10 cellular contexts compared by ENCODE assay signal in genomic region chr5:112691758-112692157, GRCh38. TPM values are rescaled to one million over a fixed set of nuclear protein-coding genes. Genes with fewer than 3 reads are reported as not detected.
DNase-seq lines count a peak whose midpoint lies in the region; ATAC-seq lines count a peak whose summit lies in the region.
"Had no signal": no experiment of that assay in that cellular context is flagged by ENCODE, and none has a peak within 500 bp of the region (broad histone marks: within the 10 kb centered on the region; RNA-seq: fewer than 3 reads in every experiment).

No MANE protein-coding gene starts in this region.

- H3K4ac ChIP-seq in mesendoderm (ENCODE audit: low read depth, low read length): no peak overlapping the region

- no peak overlapping the region for H3K4me2 ChIP-seq in mesendoderm (ENCODE audit: low read length)

- no peak overlapping the region for H3K27ac ChIP-seq in mesendoderm (ENCODE audit: low read depth, low read length)

- H3K23ac ChIP-seq in mesendoderm (ENCODE audit: low read length): no peak overlapping the region

- no peak overlapping the region for H2BK15ac ChIP-seq in mesendoderm (replicated peaks; ENCODE audit: low read depth)

- peaks cover 8% of the 10 kb centered on the region for H3K4me1 Mint-ChIP-seq in activated CD4-positive, alpha-beta memory T cell treated with anti-CD3 and anti-CD28 coated beads, Interleukin-2, amount 10 ng/mL, durations not matched to agents 7 days and 5 days

- H3K27me3 Mint-ChIP-seq in activated CD4-positive, alpha-beta memory T cell treated with anti-CD3 and anti-CD28 coated beads, Interleukin-2, amount 10 ng/mL, durations not matched to agents 7 days and 5 days: peaks cover 48% of the 10 kb centered on the region

- no peak overlapping the region for H2AK5ac ChIP-seq in mesendoderm (ENCODE audit: low read length)

- H3K27me3 ChIP-seq in mesendoderm (ENCODE audit: insufficient read depth, low read length, poor library complexity): no peaks in the 10 kb centered on the region

- H3K4me3 Mint-ChIP-seq in activated CD4-positive, alpha-beta memory T cell treated with anti-CD3 and anti-CD28 coated beads, Interleukin-2, amount 10 ng/mL, durations not matched to agents 7 days and 5 days: no peak overlapping the region

- no peak overlapping the region for H3K9ac ChIP-seq in mesendoderm (ENCODE audit: low read length)

- POLR2A ChIA-PET in activated CD4-positive, alpha-beta memory T cell treated with anti-CD3 and anti-CD28 coated beads, Interleukin-2, amount 10 ng/mL, durations not matched to agents 7 days and 5 days (lab: Charles Lee): no interaction called here

- H3K27ac Mint-ChIP-seq in activated CD4-positive, alpha-beta memory T cell treated with anti-CD3 and anti-CD28 coated beads, Interleukin-2, amount 10 ng/mL, durations not matched to agents 7 days and 5 days: no peak overlapping the region

- no peak overlapping the region for H3K4me3 ChIP-seq in Jurkat, Clone E6-1 (ENCODE audit: low read length)
- no peak overlapping the region for H3K4me3 ChIP-seq in mesendoderm (ENCODE audit: low read length)

- DNase-seq in NCI-H2029 (lab: John Stamatoyannopoulos, UW) (peak; percentile 23), NCI-H2029 treated with DMSO at 0.1 percent for 48 hours (lab: John Stamatoyannopoulos, UW) (no peak), mesendoderm (peak; percentile 71), NCI-H1092 (lab: John Stamatoyannopoulos, UW) (no peak), AG08395 (ENCODE audit: low spot score) (no peak)
- peak; percentile 69 for DNase-seq in Jurkat, Clone E6-1 (ENCODE audit: low read depth, low spot score)
- DNase-seq in activated CD4-positive, alpha-beta memory T cell treated with anti-CD3 and anti-CD28 coated beads, Interleukin-2, amount 10 ng/mL, durations not matched to agents 7 days and 5 days: peak; percentile 27
- DNase-seq: NCI-H2171 treated with DMSO at 0.1 percent for 48 hours; stimulated activated CD4-positive, alpha-beta T cell treated with anti-CD3 and anti-CD28 coated beads, Interleukin-2, amount 100 ng/mL, for 24 hours had no signal

- no peaks in the 10 kb centered on the region for H3K9me3 Mint-ChIP-seq in activated CD4-positive, alpha-beta memory T cell treated with anti-CD3 and anti-CD28 coated beads, Interleukin-2, amount 10 ng/mL, durations not matched to agents 7 days and 5 days

- H2BK120ac ChIP-seq in mesendoderm (ENCODE audit: low read depth, low read length): no peak overlapping the region

- H3K36me3 Mint-ChIP-seq in activated CD4-positive, alpha-beta memory T cell treated with anti-CD3 and anti-CD28 coated beads, Interleukin-2, amount 10 ng/mL, durations not matched to agents 7 days and 5 days (ENCODE audit: low read depth): no peaks in the 10 kb centered on the region

- no peak overlapping the region for H3K56ac ChIP-seq in mesendoderm (ENCODE audit: low read length)

- no peak overlapping the region for H4K5ac ChIP-seq in mesendoderm (ENCODE audit: low read length)

- no peak overlapping the region for H3K18ac ChIP-seq in mesendoderm (ENCODE audit: low read length)

- no peaks in the 10 kb centered on the region for H3K36me3 ChIP-seq in mesendoderm (ENCODE audit: control insufficient read depth, insufficient read depth, low read length)

- CTCF ChIA-PET in activated CD4-positive, alpha-beta memory T cell treated with anti-CD3 and anti-CD28 coated beads, Interleukin-2, amount 10 ng/mL, durations not matched to agents 7 days and 5 days (lab: Charles Lee): interaction anchor here (0.7 to 5.1 kb wide), 8 partner anchors 8 to 287 kb away, joined by 3 to 43 read pairs (median 4); partner anchors contain the start of gene DCP2

- no peak overlapping the region for H2BK5ac ChIP-seq in mesendoderm (ENCODE audit: low read length)

- H3K79me2 ChIP-seq in mesendoderm (ENCODE audit: control insufficient read depth, insufficient read depth, low read length): no peaks in the 10 kb centered on the region

- H3K79me1 ChIP-seq in mesendoderm (ENCODE audit: low read length): no peaks in the 10 kb centered on the region

- WGBS in mesendoderm (ENCODE audit: extremely low coverage, insufficient coverage, low lambda C conversion rate): no CpG with 5 or more reads among the region's 3 CpGs

- peaks cover 3% of the 10 kb centered on the region for H3K4me1 ChIP-seq in mesendoderm (ENCODE audit: control insufficient read depth, low read depth, low read length)

- no peak overlapping the region for H4K8ac ChIP-seq in mesendoderm (ENCODE audit: low read depth, low read length)

- no peak for ATAC-seq in GM21390 (IDR thresholded peaks at IDR 0.05; ENCODE audit: unreplicated experiment)

RNA-seq across cellular contexts. Expression of gene APC, which starts 45.9 kb away (rescaled TPM):
- polyA plus RNA-seq in Jurkat, Clone E6-1 (2012; ENCODE audit: insufficient read depth, insufficient read length): 10.8 TPM
- 10 to 100 TPM; 21.7 to 21.9 TPM for total RNA-seq in activated CD4-positive, alpha-beta memory T cell treated with anti-CD3 and anti-CD28 coated beads, Interleukin-2, amount 10 ng/mL, durations not matched to agents 7 days and 5 days
- 13.7 TPM for polyA plus RNA-seq in mesendoderm (2013, experiment 1 of 2)
- 13.6 TPM for polyA plus RNA-seq in mesendoderm (2013, experiment 2 of 2)

Comparison
In these comparisons a context has a peak if more than half of its experiments do, and no peak if none do; other contexts are left out.
1. DNase-seq: peak in NCI-H2029 (single experiment), Jurkat, Clone E6-1 (single experiment), activated CD4-positive, alpha-beta memory T cell treated with anti-CD3 and anti-CD28 coated beads, Interleukin-2, amount 10 ng/mL, durations not matched to agents 7 days and 5 days (single experiment) and mesendoderm (single experiment); none in NCI-H2029 treated with DMSO at 0.1 percent for 48 hours (single experiment), NCI-H1092 (single experiment) and AG08395 (single experiment).